2 cellular contexts compared by ENCODE assay signal in the genomic region with DNA sequence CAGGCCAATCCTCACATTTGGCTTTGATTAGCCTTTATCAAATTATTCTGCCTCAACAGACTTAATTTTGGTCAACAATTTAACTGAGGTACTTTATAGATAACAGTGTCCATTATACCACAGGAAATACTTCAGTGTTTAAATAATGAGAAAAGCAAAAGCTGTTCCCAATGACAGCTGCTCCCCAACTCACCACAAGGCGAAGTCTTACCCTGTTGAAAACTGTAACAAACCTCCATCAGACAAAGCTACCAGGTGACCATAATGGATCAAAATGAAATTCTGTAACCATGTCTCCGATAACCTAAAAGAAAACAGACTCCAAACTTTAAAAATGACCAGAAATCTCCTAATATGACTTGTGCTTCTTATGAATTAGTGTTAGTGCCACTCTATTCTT.
TF ChIP-seq lines count a peak whose summit lies in the region.

No MANE protein-coding gene starts in this region.

TF ChIP-seq in SK-N-SH, 30 proteins besides CTCF, POLR2A, EP300 and RAD21:
- TF ChIP-seq RFX5 (IDR thresholded peaks at IDR 0.05; ENCODE audit: low read length) (no peak), USF1 (IDR thresholded peaks at IDR 0.05; ENCODE audit: borderline replicate concordance, low read depth) (no peak), GATA2 (CRISPR knock-in tag; IDR thresholded peaks at IDR 0.05) (no peak), NRF1 (IDR thresholded peaks at IDR 0.05; ENCODE audit: low read depth, low read length) (no peak), MEF2A (IDR thresholded peaks at IDR 0.05; ENCODE audit: borderline replicate concordance, low read depth) (no peak), JUND (IDR thresholded peaks at IDR 0.05) (no peak), FOXJ3 (CRISPR knock-in tag; IDR thresholded peaks at IDR 0.05) (no peak), RCOR1 (IDR thresholded peaks at IDR 0.05; ENCODE audit: low read length) (no peak), FOXM1 (IDR thresholded peaks at IDR 0.05; ENCODE audit: low read depth) (no peak), MXI1 (IDR thresholded peaks at IDR 0.05; ENCODE audit: low read depth, low read length) (no peak), TCF12 (IDR thresholded peaks at IDR 0.05) (no peak), SMC3 (IDR thresholded peaks at IDR 0.05; ENCODE audit: low read depth, low read length) (no peak)
TF ChIP-seq in SK-N-SH: peak in this region for 0.

TF ChIP-seq in SK-N-SH treated with all-trans-retinoic acid at 6 μM for 48 hours, 23 proteins besides CTCF, POLR2A, EP300 and RAD21:
- no peak for TF ChIP-seq CREB5 (CRISPR knock-in tag; IDR thresholded peaks at IDR 0.05; ENCODE audit: low read depth)
- TF ChIP-seq, protein P1, sequence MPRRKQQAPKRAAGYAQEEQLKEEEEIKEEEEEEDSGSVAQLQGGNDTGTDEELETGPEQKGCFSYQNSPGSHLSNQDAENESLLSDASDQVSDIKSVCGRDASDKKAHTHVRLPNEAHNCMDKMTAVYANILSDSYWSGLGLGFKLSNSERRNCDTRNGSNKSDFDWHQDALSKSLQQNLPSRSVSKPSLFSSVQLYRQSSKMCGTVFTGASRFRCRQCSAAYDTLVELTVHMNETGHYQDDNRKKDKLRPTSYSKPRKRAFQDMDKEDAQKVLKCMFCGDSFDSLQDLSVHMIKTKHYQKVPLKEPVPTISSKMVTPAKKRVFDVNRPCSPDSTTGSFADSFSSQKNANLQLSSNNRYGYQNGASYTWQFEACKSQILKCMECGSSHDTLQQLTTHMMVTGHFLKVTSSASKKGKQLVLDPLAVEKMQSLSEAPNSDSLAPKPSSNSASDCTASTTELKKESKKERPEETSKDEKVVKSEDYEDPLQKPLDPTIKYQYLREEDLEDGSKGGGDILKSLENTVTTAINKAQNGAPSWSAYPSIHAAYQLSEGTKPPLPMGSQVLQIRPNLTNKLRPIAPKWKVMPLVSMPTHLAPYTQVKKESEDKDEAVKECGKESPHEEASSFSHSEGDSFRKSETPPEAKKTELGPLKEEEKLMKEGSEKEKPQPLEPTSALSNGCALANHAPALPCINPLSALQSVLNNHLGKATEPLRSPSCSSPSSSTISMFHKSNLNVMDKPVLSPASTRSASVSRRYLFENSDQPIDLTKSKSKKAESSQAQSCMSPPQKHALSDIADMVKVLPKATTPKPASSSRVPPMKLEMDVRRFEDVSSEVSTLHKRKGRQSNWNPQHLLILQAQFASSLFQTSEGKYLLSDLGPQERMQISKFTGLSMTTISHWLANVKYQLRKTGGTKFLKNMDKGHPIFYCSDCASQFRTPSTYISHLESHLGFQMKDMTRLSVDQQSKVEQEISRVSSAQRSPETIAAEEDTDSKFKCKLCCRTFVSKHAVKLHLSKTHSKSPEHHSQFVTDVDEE (CRISPR knock-in tag; IDR thresholded peaks at IDR 0.05) = no peak
- no peak for TF ChIP-seq SNAI2 (CRISPR knock-in tag; IDR thresholded peaks at IDR 0.05)
- TF ChIP-seq ZFP3 (CRISPR knock-in tag; IDR thresholded peaks at IDR 0.05) = no peak
- no peak for TF ChIP-seq OSR1 (CRISPR knock-in tag; IDR thresholded peaks at IDR 0.05)
- no peak for TF ChIP-seq TOX (CRISPR knock-in tag; IDR thresholded peaks at IDR 0.05; ENCODE audit: borderline replicate concordance)
- TF ChIP-seq GLIS3 (CRISPR knock-in tag; IDR thresholded peaks at IDR 0.05) = no peak
- TF ChIP-seq, protein P2, sequence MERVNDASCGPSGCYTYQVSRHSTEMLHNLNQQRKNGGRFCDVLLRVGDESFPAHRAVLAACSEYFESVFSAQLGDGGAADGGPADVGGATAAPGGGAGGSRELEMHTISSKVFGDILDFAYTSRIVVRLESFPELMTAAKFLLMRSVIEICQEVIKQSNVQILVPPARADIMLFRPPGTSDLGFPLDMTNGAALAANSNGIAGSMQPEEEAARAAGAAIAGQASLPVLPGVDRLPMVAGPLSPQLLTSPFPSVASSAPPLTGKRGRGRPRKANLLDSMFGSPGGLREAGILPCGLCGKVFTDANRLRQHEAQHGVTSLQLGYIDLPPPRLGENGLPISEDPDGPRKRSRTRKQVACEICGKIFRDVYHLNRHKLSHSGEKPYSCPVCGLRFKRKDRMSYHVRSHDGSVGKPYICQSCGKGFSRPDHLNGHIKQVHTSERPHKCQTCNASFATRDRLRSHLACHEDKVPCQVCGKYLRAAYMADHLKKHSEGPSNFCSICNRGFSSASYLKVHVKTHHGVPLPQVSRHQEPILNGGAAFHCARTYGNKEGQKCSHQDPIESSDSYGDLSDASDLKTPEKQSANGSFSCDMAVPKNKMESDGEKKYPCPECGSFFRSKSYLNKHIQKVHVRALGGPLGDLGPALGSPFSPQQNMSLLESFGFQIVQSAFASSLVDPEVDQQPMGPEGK (CRISPR knock-in tag; IDR thresholded peaks at IDR 0.05; ENCODE audit: borderline replicate concordance) = no peak
- no peak for TF ChIP-seq PPARA (CRISPR knock-in tag; IDR thresholded peaks at IDR 0.05; ENCODE audit: borderline replicate concordance)
- no peak for TF ChIP-seq ZNF565 (CRISPR knock-in tag; conservative IDR thresholded peaks at IDR 0.05; ENCODE audit: low read depth)
